In the genomic region with DNA sequence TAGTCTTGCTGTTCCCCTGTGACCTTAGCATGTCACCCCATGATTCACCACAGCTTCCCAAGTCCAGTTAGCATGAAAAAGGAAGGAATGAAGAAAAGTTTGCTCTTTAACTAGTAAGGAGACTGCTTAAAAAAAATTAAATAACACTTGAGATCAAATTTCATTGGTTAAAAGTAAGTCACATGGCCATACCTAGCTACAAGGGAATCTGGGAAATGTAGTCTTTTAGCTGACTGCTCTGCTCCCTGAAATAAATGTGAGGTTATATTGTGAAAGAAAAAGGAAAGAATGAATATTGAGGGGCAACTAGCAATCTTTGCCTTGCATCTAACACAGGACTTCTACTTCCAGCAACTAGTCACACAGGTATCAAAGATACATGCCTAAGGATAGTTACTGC, we compare ENCODE assay signal across 17 cellular contexts.
DNase-seq lines count a peak whose midpoint lies in the region; ATAC-seq, FAIRE-seq and TF ChIP-seq lines count a peak whose summit lies in the region.
"Had no signal": no experiment of that assay in that cellular context is flagged by ENCODE, and none has a peak within 500 bp of the region (broad histone marks: within the 10 kb centered on the region; RNA-seq: fewer than 3 reads in every experiment).

No MANE protein-coding gene starts in this region.

- BruUV-seq in GM12878 (replicated peaks; lab: Mats Ljungman, UMichigan) = no TSS peak

- H3K27me3 ChIP-seq in GM12878 (replicated peaks in 1 of 2; ENCODE audit: control insufficient read depth in 2 of 2, insufficient read depth in 2 of 2, low read length in 1 of 2) = no peaks in the 10 kb centered on the region
- H3K27me3 ChIP-seq: SJSA1 had no signal

- no peaks in the 10 kb centered on the region for H3K79me2 ChIP-seq in GM12878 (ENCODE audit: control insufficient read depth, insufficient read depth, low read length)

- in situ Hi-C loops in GM12878 (cut with MboI) = no loop called here

- H3K9ac ChIP-seq in GM12878 (ENCODE audit: control insufficient read depth, insufficient read depth, low read length) = no peak overlapping the region

- intact Hi-C loops in GM12878 (cut with micrococcal nuclease; ENCODE audit: unreplicated experiment) = no loop called here

- POLR2A ChIA-PET in GM12878 (lab: Charles Lee) = no interaction called here

- no peaks in the 10 kb centered on the region for H4K20me1 ChIP-seq in GM12878 (ENCODE audit: control insufficient read depth, insufficient read depth)

- RAD21 ChIA-PET in GM12878 (lab: Charles Lee; ENCODE audit: unreplicated experiment) = no interaction called here

- CTCF ChIA-PET in GM12878 (lab: Yijun Ruan, JAX) = no interaction called here

- ATAC-seq in GM18499 (IDR thresholded peaks at IDR 0.05; ENCODE audit: insufficient read depth, unreplicated experiment) = peak; percentile 53
- ATAC-seq in GM19395 (IDR thresholded peaks at IDR 0.05; ENCODE audit: unreplicated experiment) = peak; percentile 62
- peak; percentile 60 for ATAC-seq in HG03159 (IDR thresholded peaks at IDR 0.05; ENCODE audit: unreplicated experiment)
- no peak for ATAC-seq in GM12878
- no peak for ATAC-seq in HG02970 (IDR thresholded peaks at IDR 0.05; ENCODE audit: low FRiP score, unreplicated experiment)

- no peak for TF ChIP-seq EP300 in GM12878 (IDR thresholded peaks at IDR 0.05; ENCODE audit: borderline replicate concordance in 1 of 2, control insufficient read depth in 1 of 2, low read depth in 2 of 2, low read length in 2 of 2)

- H2AFZ ChIP-seq in GM12878 (ENCODE audit: control insufficient read depth, low read depth, low read length) = no peak overlapping the region

- no peak for TF ChIP-seq RAD21 in GM12878 (IDR thresholded peaks at IDR 0.05; ENCODE audit: insufficient read depth, low read depth, low read length)

- no peak overlapping the region for H3K27ac ChIP-seq in GM12878 (ENCODE audit: control insufficient read depth, insufficient read depth)
- H3K27ac ChIP-seq: SJSA1 had no signal

- SMC1A ChIA-PET in GM12878 (lab: Charles Lee; ENCODE audit: uncharacterized antibody, unreplicated experiment) = no interaction called here

- H3K4me1 ChIP-seq in GM12878 (ENCODE audit: control insufficient read depth, insufficient read depth, low read length) = no peaks in the 10 kb centered on the region
- H3K4me1 ChIP-seq: HAP-1, SJSA1 had no signal

- H3K9me3 ChIP-seq in GM12878 (replicated peaks; ENCODE audit: control insufficient read depth, insufficient read depth, low read length) = no peaks in the 10 kb centered on the region
- H3K9me3 ChIP-seq: HAP-1, SJSA1 had no signal

- DNase-seq in GM12878 (ENCODE audit: low read depth, low spot score) (no peak), NCI-H446 treated with DMSO at 0.1 percent for 48 hours (lab: John Stamatoyannopoulos, UW) (no peak), SIG-M5 treated with dmso at 0.1 percent for 504 hours (lab: John Stamatoyannopoulos, UW; ENCODE audit: unreplicated experiment) (no peak), HK-2 (ENCODE audit: unreplicated experiment) (no peak)
- DNase-seq: CD4-positive, CD25-positive, alpha-beta regulatory T cell; DMS79; Kasumi-1; NCI-H1436 treated with DMSO at 0.1 percent for 48 hours; NCI-H510A; SW 1271 had no signal

- no peak for TF ChIP-seq CTCF in GM12878 (IDR thresholded peaks at IDR 0.05 in 2 of 3, conservative IDR thresholded peaks at IDR 0.05 in 1 of 3; ENCODE audit: control insufficient read depth in 2 of 3, extremely low read depth in 1 of 3, insufficient read depth in 1 of 3, low read depth in 3 of 3, low read length in 3 of 3)

- H3K36me3 ChIP-seq in GM12878 (ENCODE audit: control insufficient read depth in 2 of 2, insufficient read depth in 2 of 2, low read length in 1 of 2) = no peaks in the 10 kb centered on the region
- H3K36me3 ChIP-seq: HAP-1, SJSA1 had no signal

- no peak for FAIRE-seq in GM12878 (lab: Jason Lieb, UNC)
- FAIRE-seq: GM12891 had no signal

- H3K4me2 ChIP-seq in GM12878 (ENCODE audit: control insufficient read depth, insufficient read depth) = no peak overlapping the region

- no peak overlapping the region for H3K4me3 ChIP-seq in GM12878
- H3K4me3 ChIP-seq: HAP-1, SJSA1 had no signal

- TF ChIP-seq POLR2A in GM12878 (IDR thresholded peaks at IDR 0.05; ENCODE audit: low read depth, low read length) = no peak

TF ChIP-seq in GM12878, 131 proteins besides CTCF, POLR2A, EP300 and RAD21:
- TF ChIP-seq RFX5 (IDR thresholded peaks at IDR 0.05; ENCODE audit: low read depth, low read length) (no peak), SIX5 (IDR thresholded peaks at IDR 0.05; ENCODE audit: low read depth, low read length, severe bottlenecking) (peak; percentile 56), RAD51 (IDR thresholded peaks at IDR 0.05) (peak; percentile 35; the same call in 1 of the 2 replicates), SREBF2 (IDR thresholded peaks at IDR 0.05; ENCODE audit: low read length) (no peak), CBX3 (IDR thresholded peaks at IDR 0.05; ENCODE audit: borderline replicate concordance, low read depth) (no peak), NRF1 (conservative IDR thresholded peaks at IDR 0.05; ENCODE audit: low read depth, low read length) (no peak), EED (IDR thresholded peaks at IDR 0.05; ENCODE audit: low read depth) (no peak)

Comparison
In these comparisons a context has a peak if more than half of its experiments do, and no peak if none do; other contexts are left out.
1. ATAC-seq: peak in GM18499 (single experiment), GM19395 (single experiment) and HG03159 (single experiment); none in GM12878 (single experiment) and HG02970 (single experiment).